Comparison of ENCODE assay signal across 1 cellular context in the genomic region with DNA sequence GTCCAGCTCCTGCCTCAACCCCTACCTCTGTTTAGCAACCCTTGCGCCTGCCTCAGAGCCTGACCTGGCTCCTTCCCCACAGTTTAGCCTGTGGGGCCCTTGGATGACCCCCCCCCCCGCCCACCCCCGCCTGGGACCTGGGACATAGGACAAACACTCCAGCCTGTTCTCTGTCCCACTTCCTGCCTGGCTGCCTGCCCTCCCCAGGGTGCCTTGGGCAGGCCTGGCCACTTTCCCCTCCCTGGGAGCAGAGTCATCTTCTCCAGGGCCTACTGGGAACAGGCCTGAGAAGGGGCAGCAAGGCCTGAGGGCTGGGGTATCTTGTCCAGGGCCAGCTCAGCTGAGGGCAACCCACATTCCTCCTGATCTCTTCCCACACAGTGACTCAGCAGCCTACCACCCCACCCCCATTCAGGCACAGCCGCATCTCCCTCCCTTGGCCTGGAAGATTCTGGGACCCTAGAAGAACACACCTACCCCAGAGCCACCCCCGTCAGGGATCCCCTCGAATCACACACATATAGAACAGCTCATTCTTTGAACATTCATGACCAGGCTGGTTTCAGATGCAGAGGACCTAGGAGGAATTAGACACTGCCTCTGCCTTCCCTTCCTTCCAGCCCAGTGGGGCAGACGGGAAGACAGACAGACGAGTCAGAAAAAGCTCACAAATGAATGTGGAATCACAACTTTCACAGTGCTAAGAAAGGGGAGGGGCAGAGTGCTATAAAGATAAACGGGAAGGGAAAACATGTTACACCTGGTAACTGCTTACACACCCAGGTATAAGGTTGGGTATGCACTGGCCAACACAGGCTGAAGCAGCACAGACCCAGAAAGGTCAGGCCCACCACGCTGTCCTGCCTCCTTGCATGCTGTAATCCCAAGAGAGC.
TF ChIP-seq lines count a peak whose summit lies in the region.

No MANE protein-coding gene starts in this region.

TF ChIP-seq in K562, 482 proteins besides CTCF, POLR2A, EP300 and RAD21 (continued from another document and continues in another):
- TF ChIP-seq, protein P1, sequence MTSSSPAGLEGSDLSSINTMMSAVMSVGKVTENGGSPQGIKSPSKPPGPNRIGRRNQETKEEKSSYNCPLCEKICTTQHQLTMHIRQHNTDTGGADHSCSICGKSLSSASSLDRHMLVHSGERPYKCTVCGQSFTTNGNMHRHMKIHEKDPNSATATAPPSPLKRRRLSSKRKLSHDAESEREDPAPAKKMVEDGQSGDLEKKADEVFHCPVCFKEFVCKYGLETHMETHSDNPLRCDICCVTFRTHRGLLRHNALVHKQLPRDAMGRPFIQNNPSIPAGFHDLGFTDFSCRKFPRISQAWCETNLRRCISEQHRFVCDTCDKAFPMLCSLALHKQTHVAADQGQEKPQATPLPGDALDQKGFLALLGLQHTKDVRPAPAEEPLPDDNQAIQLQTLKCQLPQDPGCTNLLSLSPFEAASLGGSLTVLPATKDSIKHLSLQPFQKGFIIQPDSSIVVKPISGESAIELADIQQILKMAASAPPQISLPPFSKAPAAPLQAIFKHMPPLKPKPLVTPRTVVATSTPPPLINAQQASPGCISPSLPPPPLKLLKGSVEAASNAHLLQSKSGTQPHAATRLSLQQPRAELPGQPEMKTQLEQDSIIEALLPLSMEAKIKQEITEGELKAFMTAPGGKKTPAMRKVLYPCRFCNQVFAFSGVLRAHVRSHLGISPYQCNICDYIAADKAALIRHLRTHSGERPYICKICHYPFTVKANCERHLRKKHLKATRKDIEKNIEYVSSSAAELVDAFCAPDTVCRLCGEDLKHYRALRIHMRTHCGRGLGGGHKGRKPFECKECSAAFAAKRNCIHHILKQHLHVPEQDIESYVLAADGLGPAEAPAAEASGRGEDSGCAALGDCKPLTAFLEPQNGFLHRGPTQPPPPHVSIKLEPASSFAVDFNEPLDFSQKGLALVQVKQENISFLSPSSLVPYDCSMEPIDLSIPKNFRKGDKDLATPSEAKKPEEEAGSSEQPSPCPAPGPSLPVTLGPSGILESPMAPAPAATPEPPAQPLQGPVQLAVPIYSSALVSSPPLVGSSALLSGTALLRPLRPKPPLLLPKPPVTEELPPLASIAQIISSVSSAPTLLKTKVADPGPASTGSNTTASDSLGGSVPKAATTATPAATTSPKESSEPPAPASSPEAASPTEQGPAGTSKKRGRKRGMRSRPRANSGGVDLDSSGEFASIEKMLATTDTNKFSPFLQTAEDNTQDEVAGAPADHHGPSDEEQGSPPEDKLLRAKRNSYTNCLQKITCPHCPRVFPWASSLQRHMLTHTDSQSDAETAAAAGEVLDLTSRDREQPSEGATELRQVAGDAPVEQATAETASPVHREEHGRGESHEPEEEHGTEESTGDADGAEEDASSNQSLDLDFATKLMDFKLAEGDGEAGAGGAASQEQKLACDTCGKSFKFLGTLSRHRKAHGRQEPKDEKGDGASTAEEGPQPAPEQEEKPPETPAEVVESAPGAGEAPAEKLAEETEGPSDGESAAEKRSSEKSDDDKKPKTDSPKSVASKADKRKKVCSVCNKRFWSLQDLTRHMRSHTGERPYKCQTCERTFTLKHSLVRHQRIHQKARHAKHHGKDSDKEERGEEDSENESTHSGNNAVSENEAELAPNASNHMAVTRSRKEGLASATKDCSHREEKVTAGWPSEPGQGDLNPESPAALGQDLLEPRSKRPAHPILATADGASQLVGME (CRISPR knock-in tag; IDR thresholded peaks at IDR 0.05) = no peak
- TF ChIP-seq, protein P2, sequence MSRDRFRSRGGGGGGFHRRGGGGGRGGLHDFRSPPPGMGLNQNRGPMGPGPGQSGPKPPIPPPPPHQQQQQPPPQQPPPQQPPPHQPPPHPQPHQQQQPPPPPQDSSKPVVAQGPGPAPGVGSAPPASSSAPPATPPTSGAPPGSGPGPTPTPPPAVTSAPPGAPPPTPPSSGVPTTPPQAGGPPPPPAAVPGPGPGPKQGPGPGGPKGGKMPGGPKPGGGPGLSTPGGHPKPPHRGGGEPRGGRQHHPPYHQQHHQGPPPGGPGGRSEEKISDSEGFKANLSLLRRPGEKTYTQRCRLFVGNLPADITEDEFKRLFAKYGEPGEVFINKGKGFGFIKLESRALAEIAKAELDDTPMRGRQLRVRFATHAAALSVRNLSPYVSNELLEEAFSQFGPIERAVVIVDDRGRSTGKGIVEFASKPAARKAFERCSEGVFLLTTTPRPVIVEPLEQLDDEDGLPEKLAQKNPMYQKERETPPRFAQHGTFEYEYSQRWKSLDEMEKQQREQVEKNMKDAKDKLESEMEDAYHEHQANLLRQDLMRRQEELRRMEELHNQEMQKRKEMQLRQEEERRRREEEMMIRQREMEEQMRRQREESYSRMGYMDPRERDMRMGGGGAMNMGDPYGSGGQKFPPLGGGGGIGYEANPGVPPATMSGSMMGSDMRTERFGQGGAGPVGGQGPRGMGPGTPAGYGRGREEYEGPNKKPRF (IDR thresholded peaks at IDR 0.05; ENCODE audit: low read depth, low read length) = no peak
- TF ChIP-seq NCOA6 (IDR thresholded peaks at IDR 0.05) (no peak), ZNF584 (CRISPR knock-in tag; IDR thresholded peaks at IDR 0.05; ENCODE audit: low read depth) (no peak; the same call in 1 of the 2 replicates), ZBTB8A (IDR thresholded peaks at IDR 0.05; ENCODE audit: partially characterized antibody) (no peak), DMBX1 (CRISPR knock-in tag; IDR thresholded peaks at IDR 0.05; ENCODE audit: borderline replicate concordance) (peak; percentile 74; the same call in 1 of the 2 replicates), BHLHE40 (IDR thresholded peaks at IDR 0.05; ENCODE audit: low read length) (no peak), ZNF75A (CRISPR knock-in tag; IDR thresholded peaks at IDR 0.05) (no peak), FOXM1 (IDR thresholded peaks at IDR 0.05; ENCODE audit: low read depth) (no peak), FOXM1 (CRISPR knock-in tag; IDR thresholded peaks at IDR 0.05; ENCODE audit: low read depth) (no peak), ZNF431 (CRISPR knock-in tag; IDR thresholded peaks at IDR 0.05) (no peak), ZNF174 (CRISPR knock-in tag; IDR thresholded peaks at IDR 0.05) (no peak), TOE1 (IDR thresholded peaks at IDR 0.05; ENCODE audit: borderline replicate concordance) (no peak), TOE1 (CRISPR knock-in tag; IDR thresholded peaks at IDR 0.05; ENCODE audit: borderline replicate concordance, low read depth) (no peak), ARHGAP35 (IDR thresholded peaks at IDR 0.05; ENCODE audit: partially characterized antibody) (no peak), CCAR2 (IDR thresholded peaks at IDR 0.05; ENCODE audit: low read depth, low read length) (no peak)
- TF ChIP-seq, protein P3, sequence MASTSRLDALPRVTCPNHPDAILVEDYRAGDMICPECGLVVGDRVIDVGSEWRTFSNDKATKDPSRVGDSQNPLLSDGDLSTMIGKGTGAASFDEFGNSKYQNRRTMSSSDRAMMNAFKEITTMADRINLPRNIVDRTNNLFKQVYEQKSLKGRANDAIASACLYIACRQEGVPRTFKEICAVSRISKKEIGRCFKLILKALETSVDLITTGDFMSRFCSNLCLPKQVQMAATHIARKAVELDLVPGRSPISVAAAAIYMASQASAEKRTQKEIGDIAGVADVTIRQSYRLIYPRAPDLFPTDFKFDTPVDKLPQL (IDR thresholded peaks at IDR 0.05; ENCODE audit: extremely low read depth, insufficient read length) = no peak
- TF ChIP-seq, protein P4, sequence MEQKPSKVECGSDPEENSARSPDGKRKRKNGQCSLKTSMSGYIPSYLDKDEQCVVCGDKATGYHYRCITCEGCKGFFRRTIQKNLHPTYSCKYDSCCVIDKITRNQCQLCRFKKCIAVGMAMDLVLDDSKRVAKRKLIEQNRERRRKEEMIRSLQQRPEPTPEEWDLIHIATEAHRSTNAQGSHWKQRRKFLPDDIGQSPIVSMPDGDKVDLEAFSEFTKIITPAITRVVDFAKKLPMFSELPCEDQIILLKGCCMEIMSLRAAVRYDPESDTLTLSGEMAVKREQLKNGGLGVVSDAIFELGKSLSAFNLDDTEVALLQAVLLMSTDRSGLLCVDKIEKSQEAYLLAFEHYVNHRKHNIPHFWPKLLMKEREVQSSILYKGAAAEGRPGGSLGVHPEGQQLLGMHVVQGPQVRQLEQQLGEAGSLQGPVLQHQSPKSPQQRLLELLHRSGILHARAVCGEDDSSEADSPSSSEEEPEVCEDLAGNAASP (IDR thresholded peaks at IDR 0.05) = no peak
- TF ChIP-seq, protein P5, sequence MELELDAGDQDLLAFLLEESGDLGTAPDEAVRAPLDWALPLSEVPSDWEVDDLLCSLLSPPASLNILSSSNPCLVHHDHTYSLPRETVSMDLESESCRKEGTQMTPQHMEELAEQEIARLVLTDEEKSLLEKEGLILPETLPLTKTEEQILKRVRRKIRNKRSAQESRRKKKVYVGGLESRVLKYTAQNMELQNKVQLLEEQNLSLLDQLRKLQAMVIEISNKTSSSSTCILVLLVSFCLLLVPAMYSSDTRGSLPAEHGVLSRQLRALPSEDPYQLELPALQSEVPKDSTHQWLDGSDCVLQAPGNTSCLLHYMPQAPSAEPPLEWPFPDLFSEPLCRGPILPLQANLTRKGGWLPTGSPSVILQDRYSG (tag; conservative IDR thresholded peaks at IDR 0.05; ENCODE audit: low read depth) = no peak
- TF ChIP-seq, protein P6, sequence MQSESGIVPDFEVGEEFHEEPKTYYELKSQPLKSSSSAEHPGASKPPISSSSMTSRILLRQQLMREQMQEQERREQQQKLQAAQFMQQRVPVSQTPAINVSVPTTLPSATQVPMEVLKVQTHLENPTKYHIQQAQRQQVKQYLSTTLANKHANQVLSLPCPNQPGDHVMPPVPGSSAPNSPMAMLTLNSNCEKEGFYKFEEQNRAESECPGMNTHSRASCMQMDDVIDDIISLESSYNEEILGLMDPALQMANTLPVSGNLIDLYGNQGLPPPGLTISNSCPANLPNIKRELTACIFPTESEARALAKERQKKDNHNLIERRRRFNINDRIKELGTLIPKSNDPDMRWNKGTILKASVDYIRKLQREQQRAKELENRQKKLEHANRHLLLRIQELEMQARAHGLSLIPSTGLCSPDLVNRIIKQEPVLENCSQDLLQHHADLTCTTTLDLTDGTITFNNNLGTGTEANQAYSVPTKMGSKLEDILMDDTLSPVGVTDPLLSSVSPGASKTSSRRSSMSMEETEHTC (IDR thresholded peaks at IDR 0.05) = peak; percentile 12; the same call in 1 of the 2 replicates
- TF ChIP-seq, protein P7, sequence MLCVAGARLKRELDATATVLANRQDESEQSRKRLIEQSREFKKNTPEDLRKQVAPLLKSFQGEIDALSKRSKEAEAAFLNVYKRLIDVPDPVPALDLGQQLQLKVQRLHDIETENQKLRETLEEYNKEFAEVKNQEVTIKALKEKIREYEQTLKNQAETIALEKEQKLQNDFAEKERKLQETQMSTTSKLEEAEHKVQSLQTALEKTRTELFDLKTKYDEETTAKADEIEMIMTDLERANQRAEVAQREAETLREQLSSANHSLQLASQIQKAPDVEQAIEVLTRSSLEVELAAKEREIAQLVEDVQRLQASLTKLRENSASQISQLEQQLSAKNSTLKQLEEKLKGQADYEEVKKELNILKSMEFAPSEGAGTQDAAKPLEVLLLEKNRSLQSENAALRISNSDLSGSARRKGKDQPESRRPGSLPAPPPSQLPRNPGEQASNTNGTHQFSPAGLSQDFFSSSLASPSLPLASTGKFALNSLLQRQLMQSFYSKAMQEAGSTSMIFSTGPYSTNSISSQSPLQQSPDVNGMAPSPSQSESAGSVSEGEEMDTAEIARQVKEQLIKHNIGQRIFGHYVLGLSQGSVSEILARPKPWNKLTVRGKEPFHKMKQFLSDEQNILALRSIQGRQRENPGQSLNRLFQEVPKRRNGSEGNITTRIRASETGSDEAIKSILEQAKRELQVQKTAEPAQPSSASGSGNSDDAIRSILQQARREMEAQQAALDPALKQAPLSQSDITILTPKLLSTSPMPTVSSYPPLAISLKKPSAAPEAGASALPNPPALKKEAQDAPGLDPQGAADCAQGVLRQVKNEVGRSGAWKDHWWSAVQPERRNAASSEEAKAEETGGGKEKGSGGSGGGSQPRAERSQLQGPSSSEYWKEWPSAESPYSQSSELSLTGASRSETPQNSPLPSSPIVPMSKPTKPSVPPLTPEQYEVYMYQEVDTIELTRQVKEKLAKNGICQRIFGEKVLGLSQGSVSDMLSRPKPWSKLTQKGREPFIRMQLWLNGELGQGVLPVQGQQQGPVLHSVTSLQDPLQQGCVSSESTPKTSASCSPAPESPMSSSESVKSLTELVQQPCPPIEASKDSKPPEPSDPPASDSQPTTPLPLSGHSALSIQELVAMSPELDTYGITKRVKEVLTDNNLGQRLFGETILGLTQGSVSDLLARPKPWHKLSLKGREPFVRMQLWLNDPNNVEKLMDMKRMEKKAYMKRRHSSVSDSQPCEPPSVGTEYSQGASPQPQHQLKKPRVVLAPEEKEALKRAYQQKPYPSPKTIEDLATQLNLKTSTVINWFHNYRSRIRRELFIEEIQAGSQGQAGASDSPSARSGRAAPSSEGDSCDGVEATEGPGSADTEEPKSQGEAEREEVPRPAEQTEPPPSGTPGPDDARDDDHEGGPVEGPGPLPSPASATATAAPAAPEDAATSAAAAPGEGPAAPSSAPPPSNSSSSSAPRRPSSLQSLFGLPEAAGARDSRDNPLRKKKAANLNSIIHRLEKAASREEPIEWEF (CRISPR knock-in tag; IDR thresholded peaks at IDR 0.05) = no peak
- TF ChIP-seq, protein P8, sequence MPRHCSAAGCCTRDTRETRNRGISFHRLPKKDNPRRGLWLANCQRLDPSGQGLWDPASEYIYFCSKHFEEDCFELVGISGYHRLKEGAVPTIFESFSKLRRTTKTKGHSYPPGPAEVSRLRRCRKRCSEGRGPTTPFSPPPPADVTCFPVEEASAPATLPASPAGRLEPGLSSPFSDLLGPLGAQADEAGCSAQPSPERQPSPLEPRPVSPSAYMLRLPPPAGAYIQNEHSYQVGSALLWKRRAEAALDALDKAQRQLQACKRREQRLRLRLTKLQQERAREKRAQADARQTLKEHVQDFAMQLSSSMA (CRISPR knock-in tag; IDR thresholded peaks at IDR 0.05) = no peak
- TF ChIP-seq, protein P9, sequence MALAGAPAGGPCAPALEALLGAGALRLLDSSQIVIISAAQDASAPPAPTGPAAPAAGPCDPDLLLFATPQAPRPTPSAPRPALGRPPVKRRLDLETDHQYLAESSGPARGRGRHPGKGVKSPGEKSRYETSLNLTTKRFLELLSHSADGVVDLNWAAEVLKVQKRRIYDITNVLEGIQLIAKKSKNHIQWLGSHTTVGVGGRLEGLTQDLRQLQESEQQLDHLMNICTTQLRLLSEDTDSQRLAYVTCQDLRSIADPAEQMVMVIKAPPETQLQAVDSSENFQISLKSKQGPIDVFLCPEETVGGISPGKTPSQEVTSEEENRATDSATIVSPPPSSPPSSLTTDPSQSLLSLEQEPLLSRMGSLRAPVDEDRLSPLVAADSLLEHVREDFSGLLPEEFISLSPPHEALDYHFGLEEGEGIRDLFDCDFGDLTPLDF (CRISPR knock-in tag; IDR thresholded peaks at IDR 0.05) = no peak
